11 cellular contexts compared by ENCODE assay signal in genomic region chr22:49933236-49933921, GRCh38. TPM values are rescaled to one million over a fixed set of nuclear protein-coding genes. Genes with fewer than 3 reads are reported as not detected.
DNase-seq lines count a peak whose midpoint lies in the region; FAIRE-seq and TF ChIP-seq lines count a peak whose summit lies in the region.
"Had no signal": no experiment of that assay in that cellular context is flagged by ENCODE, and none has a peak within 500 bp of the region (broad histone marks: within the 10 kb centered on the region; RNA-seq: fewer than 3 reads in every experiment).

No MANE protein-coding gene starts in this region.

- peaks cover 0 to 4% (median 0%) of the 10 kb centered on the region in 3 donors for H3K27me3 ChIP-seq in skeletal muscle tissue (ENCODE audit: control insufficient read depth in 3 of 3, insufficient read depth in 3 of 3, low read length in 3 of 3)

- peak overlapping the region in 2 of 3 donors; percentile 77 to 79 for H3K4me3 ChIP-seq in skeletal muscle tissue (ENCODE audit: low read length in 3 of 3)

- peak overlapping the region; percentile 75 for H3K27ac Mint-ChIP-seq in activated naive CD8-positive, alpha-beta T cell

- H3K4me1 Mint-ChIP-seq in activated naive CD8-positive, alpha-beta T cell (ENCODE audit: low read depth): peaks cover 30% of the 10 kb centered on the region

- H3K4me1 ChIP-seq in skeletal muscle tissue (ENCODE audit: control insufficient read depth in 3 of 3, insufficient read depth in 3 of 3, low read length in 3 of 3): peaks cover 48 to 67% (median 60%) of the 10 kb centered on the region in 3 donors

- no peaks in the 10 kb centered on the region for H3K9me3 Mint-ChIP-seq in activated naive CD8-positive, alpha-beta T cell (ENCODE audit: low read depth)

- no peaks in the 10 kb centered on the region for H3K27me3 Mint-ChIP-seq in activated naive CD8-positive, alpha-beta T cell

- FAIRE-seq in HTR-8/SVneo (lab: Jason Lieb, UNC): no peak
- FAIRE-seq: astrocyte, GM18507, islet of Langerhans had no signal

- H3K36me3 Mint-ChIP-seq in activated naive CD8-positive, alpha-beta T cell: no peaks in the 10 kb centered on the region

- no peaks in the 10 kb centered on the region for H3K36me3 ChIP-seq in skeletal muscle tissue (ENCODE audit: control insufficient read depth in 3 of 3, insufficient read depth in 3 of 3, low read length in 3 of 3)

- no peaks in the 10 kb centered on the region for H3K9me3 ChIP-seq in skeletal muscle tissue (ENCODE audit: control insufficient read depth in 3 of 3, low read length in 3 of 3)

- DNase-seq in inferior parietal cortex (ENCODE audit: extremely low spot score): peak; percentile 53
- no peak for DNase-seq in activated effector memory CD4-positive, alpha-beta T cell treated with Interleukin-2 at 50 U/mL for 16 hours
- DNase-seq in HTR-8/SVneo (ENCODE audit: insufficient read length, low spot score): no peak
- DNase-seq in SIG-M5 treated with dmso at 0.1 percent for 504 hours (lab: John Stamatoyannopoulos, UW; ENCODE audit: unreplicated experiment): no peak
- DNase-seq in NCI-H1048 (lab: John Stamatoyannopoulos, UW): no peak

- peak overlapping the region; percentile 83 to 95 (median 90) for H3K9ac ChIP-seq in skeletal muscle tissue (ENCODE audit: low read depth in 1 of 3, low read length in 3 of 3)

- TF ChIP-seq POLR2A in GM18951 (IDR thresholded peaks at IDR 0.05; ENCODE audit: extremely low read depth, insufficient read depth, insufficient read length): peak; percentile 15

- H3K27ac ChIP-seq in skeletal muscle tissue (ENCODE audit: low read depth, low read length): peak overlapping the region; percentile 96

- peak overlapping the region; percentile 17 for H3K4me3 Mint-ChIP-seq in activated naive CD8-positive, alpha-beta T cell

- in situ Hi-C loops in GM18951 (cut with MboI; ENCODE audit: low sequenced_read_pairs, unreplicated experiment): loop anchor here (5.0 to 25.0 kb wide), 2 partner anchors 99 to 279 kb away; partner anchors contain the start of gene SELENOO

RNA-seq across cellular contexts. Expression of gene CRELD2, which starts 14.9 kb away (rescaled TPM):
- total RNA-seq in skeletal muscle tissue: 13.0 TPM

RNA-seq across cellular contexts. Expression of gene ALG12, which starts 15.1 kb away (rescaled TPM):
- total RNA-seq in skeletal muscle tissue: 9.9 TPM

RNA-seq across cellular contexts. Expression of gene PIM3, which starts 27.2 kb away (rescaled TPM):
- 14.6 TPM for total RNA-seq in skeletal muscle tissue
